Comparison of ENCODE assay signal across 8 cellular contexts in genomic region chr11:693887-694562, GRCh38.
DNase-seq lines count a peak whose midpoint lies in the region; ATAC-seq and TF ChIP-seq lines count a peak whose summit lies in the region.

No MANE protein-coding gene starts in this region.

- no peak for ATAC-seq in effector memory CD8-positive, alpha-beta T cell (replicated peaks)
- no peak for ATAC-seq in HG03354 (IDR thresholded peaks at IDR 0.05; ENCODE audit: poor library complexity, severe bottlenecking, unreplicated experiment)
- no peak for ATAC-seq in HG03135 (IDR thresholded peaks at IDR 0.05; ENCODE audit: unreplicated experiment)
- no peak for ATAC-seq in GM18909 (IDR thresholded peaks at IDR 0.05; ENCODE audit: poor library complexity, unreplicated experiment)

- peaks cover 23% of the 10 kb centered on the region for H3K36me3 Mint-ChIP-seq in effector memory CD8-positive, alpha-beta T cell (ENCODE audit: insufficient read depth)

- H3K4me2 ChIP-seq in DOHH2 (ENCODE audit: low read length), result peak overlapping the region; percentile 81

- H3K27me3 Mint-ChIP-seq in effector memory CD8-positive, alpha-beta T cell, result no peaks in the 10 kb centered on the region

- H3K79me2 ChIP-seq in DOHH2 (ENCODE audit: control insufficient read depth, low read length), result peaks cover 64% of the 10 kb centered on the region

- no peaks in the 10 kb centered on the region for H3K9me3 Mint-ChIP-seq in effector memory CD8-positive, alpha-beta T cell

- peaks cover 29% of the 10 kb centered on the region in 2 donors for H3K4me1 Mint-ChIP-seq in effector memory CD8-positive, alpha-beta T cell (ENCODE audit: low read depth in 2 of 2)

- TF ChIP-seq CTCF in DOHH2 (IDR thresholded peaks at IDR 0.05; ENCODE audit: low read depth, low read length, poor library complexity, severe bottlenecking), result no peak

- peaks cover 30% of the 10 kb centered on the region for H3K4me1 ChIP-seq in DOHH2 (ENCODE audit: control insufficient read depth, low read length)
- peaks cover 6% of the 10 kb centered on the region for H3K4me1 ChIP-seq in rectal smooth muscle tissue (ENCODE audit: control insufficient read depth, insufficient read depth, low read length)

- DNase-seq in NCI-H510A treated with DMSO at 0.1 percent for 48 hours (lab: John Stamatoyannopoulos, UW) (peak; percentile 44), NCI-H128 (lab: John Stamatoyannopoulos, UW; ENCODE audit: unreplicated experiment) (no peak)
- no peak for DNase-seq in effector memory CD8-positive, alpha-beta T cell

- no peaks in the 10 kb centered on the region for H3K9me2 ChIP-seq in DOHH2 (replicated peaks; ENCODE audit: control insufficient read depth, low read length)

- H3K27me3 ChIP-seq in DOHH2 (ENCODE audit: control insufficient read depth, low read length), result no peaks in the 10 kb centered on the region
- no peaks in the 10 kb centered on the region for H3K27me3 ChIP-seq in rectal smooth muscle tissue (ENCODE audit: control insufficient read depth, insufficient read depth, low read length)

- peaks cover 4% of the 10 kb centered on the region; the same call in 1 of the 2 replicates for H3F3A ChIP-seq in DOHH2 (ENCODE audit: control insufficient read depth, insufficient read depth)

- H3K4me3 ChIP-seq in DOHH2 (ENCODE audit: low read length), result peak overlapping the region; percentile 67
- H3K4me3 ChIP-seq in rectal smooth muscle tissue (ENCODE audit: low read length), result peak overlapping the region; percentile 27

- H3K9me3 ChIP-seq in DOHH2 (ENCODE audit: control insufficient read depth, insufficient read depth, low read length), result no peaks in the 10 kb centered on the region

- peak overlapping the region; percentile 80 to 87 for H3K4me3 Mint-ChIP-seq in effector memory CD8-positive, alpha-beta T cell

- H3K36me3 ChIP-seq in DOHH2 (ENCODE audit: control insufficient read depth, low read length), result 0 out of 2 replicates have a peak, but pooled peaks cover 4% of the 10 kb centered on the region
- H3K36me3 ChIP-seq in rectal smooth muscle tissue (ENCODE audit: control insufficient read depth, insufficient read depth, low read length), result peaks cover 4% of the 10 kb centered on the region

- no peak overlapping the region for H3K27ac ChIP-seq in DOHH2 (ENCODE audit: low read depth, low read length)
- H3K27ac ChIP-seq in rectal smooth muscle tissue (ENCODE audit: low read depth, low read length), result no peak overlapping the region

- H3K27ac Mint-ChIP-seq in effector memory CD8-positive, alpha-beta T cell, result peak overlapping the region; percentile 88 to 95

- H3K9ac ChIP-seq in rectal smooth muscle tissue (ENCODE audit: low read length), result no peak overlapping the region

- no peaks in the 10 kb centered on the region for H4K20me1 ChIP-seq in DOHH2 (ENCODE audit: control insufficient read depth, insufficient read depth, low read depth, low read length)
